In the genomic region with DNA sequence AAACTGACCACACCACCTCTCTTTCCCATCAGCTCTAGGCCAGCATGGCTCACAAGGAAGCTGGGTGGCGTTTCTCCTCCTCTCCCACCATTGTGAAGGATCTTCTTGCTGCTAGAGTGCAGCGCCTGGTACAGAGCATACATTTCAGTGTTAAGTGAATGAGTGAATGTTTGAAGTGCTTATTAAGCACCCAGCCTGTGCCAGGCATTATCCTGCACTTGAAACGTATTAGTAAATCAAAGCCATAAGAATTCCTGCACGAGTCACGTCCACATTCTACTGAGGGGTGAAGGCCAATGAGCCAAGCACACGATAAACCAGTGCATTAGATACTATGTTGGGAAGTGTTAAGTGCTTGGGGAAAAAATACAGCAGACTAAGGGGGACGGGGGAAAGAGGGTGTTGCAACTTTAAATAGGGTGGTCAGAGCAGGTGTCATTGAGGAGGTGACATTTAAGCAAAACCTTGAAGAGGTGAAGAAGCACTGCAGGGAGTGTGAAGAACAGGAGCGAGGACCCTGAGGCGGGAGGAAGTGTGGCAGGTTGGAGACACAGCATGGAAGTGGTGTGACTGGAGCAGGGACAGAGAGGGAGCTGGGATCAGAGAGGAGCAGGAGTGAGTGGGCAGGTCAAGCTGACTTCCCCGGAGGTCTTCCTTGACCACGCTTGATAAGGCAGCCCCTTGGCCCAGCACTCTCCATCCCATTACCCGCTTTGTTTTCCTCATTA, we compare ENCODE assay signal across 28 cellular contexts. TPM values are rescaled to one million over a fixed set of nuclear protein-coding genes. Genes with fewer than 3 reads are reported as not detected.
"Had no signal": no experiment of that assay in that cellular context is flagged by ENCODE, and none has a peak within 500 bp of the region (broad histone marks: within the 10 kb centered on the region; RNA-seq: fewer than 3 reads in every experiment).

No MANE protein-coding gene starts in this region.

- H3K9me3 ChIP-seq: breast epithelium, prostate gland, right lobe of liver, thyroid gland had no signal

- DNase-seq: activated CD4-positive, alpha-beta T cell treated with anti-CD3 and anti-CD28 coated beads for 48 hours; activated CD4-positive, CD25-positive, alpha-beta regulatory T cell; activated CD8-positive, alpha-beta memory T cell treated with anti-CD3 and anti-CD28 coated beads, Interleukin-2, amount 50 U/mL, for 48 hours; activated CD8-positive, alpha-beta T cell treated with anti-CD3 and anti-CD28 coated beads, Interleukin-2, amount 10 ng/mL, durations not matched to agents 7 days and 5 days; activated effector memory CD4-positive, alpha-beta T cell treated with Interleukin-2 at 50 U/mL for 16 hours; activated naive CD4-positive, alpha-beta T cell treated with anti-CD3 and anti-CD28 coated beads, Interleukin-2, amount 10 ng/mL, durations not matched to agents 7 days and 5 days; activated naive CD8-positive, alpha-beta T cell treated with anti-CD3 and anti-CD28 coated beads, Interleukin-2, amount 50 U/mL, for 24 hours; dermis blood vessel endothelial cell; effector memory CD4-positive, alpha-beta T cell; heart right ventricle; mesenchymal stem cell; mucosa of descending colon; naive B cell; right lobe of liver; stimulated activated CD4-positive, alpha-beta T cell treated with anti-CD3 and anti-CD28 coated beads, Interleukin-4, amount 100 ng/mL, for 24 hours; stimulated activated naive B cell treated with anti-CD40 and anti-IgM and Interleukin-4, amounts not matched to agents 10 μg/mL and 1 μg/mL and 100 μg/mL, for 72 hours; T-helper 1 cell; T-helper 9 cell; thyroid gland had no signal

- H3K27ac ChIP-seq: ascending aorta, breast epithelium, esophagus muscularis mucosa, gastroesophageal sphincter, heart right ventricle, prostate gland, right lobe of liver, thyroid gland had no signal

- ATAC-seq: activated CD8-positive, alpha-beta T cell treated with anti-CD3 and anti-CD28 coated beads, Interleukin-2, amount 10 ng/mL, durations not matched to agents 7 days and 5 days; activated naive CD8-positive, alpha-beta T cell treated with anti-CD3 and anti-CD28 coated beads, Interleukin-2, amount 50 U/mL, for 24 hours; gastroesophageal sphincter; mucosa of descending colon; right lobe of liver; stimulated activated naive B cell treated with anti-CD40 and anti-IgM and Interleukin-4, amounts not matched to agents 10 μg/mL and 1 μg/mL and 100 μg/mL, for 72 hours had no signal

- H3K4me1 ChIP-seq: ascending aorta, breast epithelium, esophagus muscularis mucosa, gastroesophageal sphincter, heart right ventricle, prostate gland, right lobe of liver, thyroid gland had no signal

- H3K27me3 ChIP-seq: ascending aorta, breast epithelium, right lobe of liver, thyroid gland had no signal

- H3K4me3 ChIP-seq: ascending aorta, breast epithelium, esophagus muscularis mucosa, gastroesophageal sphincter, heart right ventricle, mucosa of descending colon, prostate gland, right lobe of liver, smooth muscle cell, thyroid gland had no signal

- H3K4me3 Mint-ChIP-seq: activated CD8-positive, alpha-beta T cell treated with anti-CD3 and anti-CD28 coated beads, Interleukin-2, amount 10 ng/mL, durations not matched to agents 7 days and 5 days; activated naive CD4-positive, alpha-beta T cell treated with anti-CD3 and anti-CD28 coated beads, Interleukin-2, amount 10 ng/mL, durations not matched to agents 7 days and 5 days; activated naive CD8-positive, alpha-beta T cell treated with anti-CD3 and anti-CD28 coated beads, Interleukin-2, amount 50 U/mL, for 24 hours; stimulated activated naive B cell treated with anti-CD40 and anti-IgM and Interleukin-4, amounts not matched to agents 10 μg/mL and 1 μg/mL and 100 μg/mL, for 72 hours had no signal

- FAIRE-seq: endothelial cell of umbilical vein, urothelium cell line had no signal

- H3K4me1 Mint-ChIP-seq: activated naive CD4-positive, alpha-beta T cell treated with anti-CD3 and anti-CD28 coated beads, Interleukin-2, amount 10 ng/mL, durations not matched to agents 7 days and 5 days; activated naive CD8-positive, alpha-beta T cell treated with anti-CD3 and anti-CD28 coated beads, Interleukin-2, amount 50 U/mL, for 24 hours; naive B cell; stimulated activated naive B cell treated with anti-CD40 and anti-IgM and Interleukin-4, amounts not matched to agents 10 μg/mL and 1 μg/mL and 100 μg/mL, for 72 hours had no signal

- H3K36me3 Mint-ChIP-seq: activated naive CD4-positive, alpha-beta T cell treated with anti-CD3 and anti-CD28 coated beads, Interleukin-2, amount 10 ng/mL, durations not matched to agents 7 days and 5 days had no signal

- H3K36me3 ChIP-seq: ascending aorta, breast epithelium, esophagus muscularis mucosa, gastroesophageal sphincter, heart right ventricle, prostate gland, right lobe of liver, thyroid gland had no signal

- H3K4me2 ChIP-seq: smooth muscle cell had no signal

- H3K27ac Mint-ChIP-seq: activated CD8-positive, alpha-beta T cell treated with anti-CD3 and anti-CD28 coated beads, Interleukin-2, amount 10 ng/mL, durations not matched to agents 7 days and 5 days; activated naive CD4-positive, alpha-beta T cell treated with anti-CD3 and anti-CD28 coated beads, Interleukin-2, amount 10 ng/mL, durations not matched to agents 7 days and 5 days; activated naive CD8-positive, alpha-beta T cell treated with anti-CD3 and anti-CD28 coated beads, Interleukin-2, amount 50 U/mL, for 24 hours; stimulated activated naive B cell treated with anti-CD40 and anti-IgM and Interleukin-4, amounts not matched to agents 10 μg/mL and 1 μg/mL and 100 μg/mL, for 72 hours had no signal

RNA-seq across cellular contexts. Expression of a gene that starts 48.5 kb away (rescaled TPM):
- total RNA-seq: activated CD8-positive, alpha-beta T cell treated with anti-CD3 and anti-CD28 coated beads, Interleukin-2, amount 10 ng/mL, durations not matched to agents 7 days and 5 days; endothelial cell of umbilical vein; osteocyte had no signal
- polyA plus RNA-seq: endothelial cell of umbilical vein had no signal
